Comparison of ENCODE assay signal across 8 cellular contexts in the genomic region with DNA sequence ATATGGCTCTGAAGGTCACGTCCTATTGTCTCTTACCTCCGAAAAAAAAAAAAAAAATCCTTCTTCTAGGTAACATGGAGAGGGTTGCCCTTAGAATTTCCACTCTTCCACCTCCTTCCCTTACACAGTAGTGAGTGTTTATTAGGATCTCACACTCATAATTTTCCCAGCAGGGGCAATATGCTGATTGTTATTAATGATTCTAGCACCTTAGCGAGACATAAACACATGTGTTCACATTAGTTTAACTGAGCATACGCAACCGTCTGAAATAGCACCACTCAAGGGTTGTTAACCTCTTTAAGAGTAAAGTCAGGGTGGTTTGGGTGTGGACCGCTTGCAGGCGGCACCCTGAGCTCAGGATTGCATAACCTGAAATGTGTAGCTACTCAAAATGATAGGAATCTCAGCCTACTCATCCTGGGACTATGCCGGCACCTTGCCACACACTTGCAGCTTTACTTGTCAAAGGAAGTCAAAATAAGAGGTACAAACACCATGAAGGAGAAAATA. TPM values are rescaled to one million over a fixed set of nuclear protein-coding genes. Genes with fewer than 3 reads are reported as not detected.
A peak's percentile ranks its signal among the peaks of the same experiment; 100 is the strongest.
DNase-seq lines count a peak whose midpoint lies in the region; ATAC-seq and TF ChIP-seq lines count a peak whose summit lies in the region.

No MANE protein-coding gene starts in this region.

- peak overlapping the region; percentile 77 for H3K4me3 Mint-ChIP-seq in mesothelial cell of epicardium

- intact Hi-C loops in dorsolateral prefrontal cortex (cut with DNase I) = loop anchor here in 1 of 2 donors (5.0 kb wide), 2 partner anchors 91 to 334 kb away; a partner anchor contains a TSS

- H3K27me3 ChIP-seq in dorsolateral prefrontal cortex = no peaks in the 10 kb centered on the region

- peaks cover 31% of the 10 kb centered on the region for H3K4me1 Mint-ChIP-seq in mesothelial cell of epicardium

- DNase-seq in ELR (ENCODE audit: low read depth) (peak; percentile 91), NCI-H2227 treated with DMSO at 0.1 percent for 48 hours (lab: John Stamatoyannopoulos, UW) (peak; percentile 10), dorsolateral prefrontal cortex (peak in 4 of 10 donors; percentile 24 to 43 (median 33)), mesothelial cell of epicardium (ENCODE audit: low spot score in 2 of 2, unreplicated experiment in 2 of 2) (no peak), ureter (ENCODE audit: low spot score) (peak; percentile 67), NCI-H82 treated with DMSO at 0.1 percent for 48 hours (lab: John Stamatoyannopoulos, UW; ENCODE audit: unreplicated experiment) (no peak), mesenteric fat pad (ENCODE audit: low spot score) (no peak)

- H3K27ac Mint-ChIP-seq in mesothelial cell of epicardium = no peak overlapping the region

- peak overlapping the region; percentile 60 to 94 (median 81) for H3K4me3 ChIP-seq in dorsolateral prefrontal cortex

- peaks cover 25% of the 10 kb centered on the region for H3K27me3 Mint-ChIP-seq in mesothelial cell of epicardium (ENCODE audit: low read depth)

- no peaks in the 10 kb centered on the region for H3K9me3 Mint-ChIP-seq in mesothelial cell of epicardium

- peaks cover 5% of the 10 kb centered on the region for H3K36me3 Mint-ChIP-seq in mesothelial cell of epicardium

- TF ChIP-seq CTCF in dorsolateral prefrontal cortex (IDR thresholded peaks at IDR 0.05 in 54 of 56, conservative IDR thresholded peaks at IDR 0.05 in 2 of 56; ENCODE audit: low read depth in 1 of 56, partially characterized antibody in 56 of 56) (no peak), mesothelial cell of epicardium (IDR thresholded peaks at IDR 0.05; ENCODE audit: unreplicated experiment) (no peak)

- peak overlapping the region; percentile 33 to 99 (median 97) for H3K27ac ChIP-seq in dorsolateral prefrontal cortex

- ATAC-seq in HG03039 (IDR thresholded peaks at IDR 0.05; ENCODE audit: unreplicated experiment) = no peak

RNA-seq across cellular contexts. Expression of a gene that starts 52.2 kb away (rescaled TPM):
- 10 to 100 TPM; 22.9 to 71.6 (median 53.0) TPM for total RNA-seq in dorsolateral prefrontal cortex
- total RNA-seq in mesothelial cell of epicardium = 2.6 to 3.0 TPM (median 2.6 TPM) in 3 replicates
- total RNA-seq in ureter = 6.0 TPM
- total RNA-seq in mesenteric fat pad = 4.2 TPM

RNA-seq across cellular contexts. Expression of a gene that starts 52.3 kb away (rescaled TPM):
- total RNA-seq in dorsolateral prefrontal cortex (10 to 100 TPM; 20.9 to 46.0 (median 34.0) TPM), mesothelial cell of epicardium (63.8 to 66.1 TPM (median 65.9 TPM) in 3 replicates), ureter (34.2 TPM), mesenteric fat pad (52.7 TPM)

Comparison
In these comparisons a context has a peak if more than half of its experiments do, and no peak if none do; other contexts are left out.
1. DNase-seq: peak in ELR (single experiment), NCI-H2227 treated with DMSO at 0.1 percent for 48 hours (single experiment) and ureter (single experiment); none in mesothelial cell of epicardium (0 of 2), NCI-H82 treated with DMSO at 0.1 percent for 48 hours (single experiment) and mesenteric fat pad (single experiment).